ENCODE assay signal across 9 cellular contexts in the genomic region with DNA sequence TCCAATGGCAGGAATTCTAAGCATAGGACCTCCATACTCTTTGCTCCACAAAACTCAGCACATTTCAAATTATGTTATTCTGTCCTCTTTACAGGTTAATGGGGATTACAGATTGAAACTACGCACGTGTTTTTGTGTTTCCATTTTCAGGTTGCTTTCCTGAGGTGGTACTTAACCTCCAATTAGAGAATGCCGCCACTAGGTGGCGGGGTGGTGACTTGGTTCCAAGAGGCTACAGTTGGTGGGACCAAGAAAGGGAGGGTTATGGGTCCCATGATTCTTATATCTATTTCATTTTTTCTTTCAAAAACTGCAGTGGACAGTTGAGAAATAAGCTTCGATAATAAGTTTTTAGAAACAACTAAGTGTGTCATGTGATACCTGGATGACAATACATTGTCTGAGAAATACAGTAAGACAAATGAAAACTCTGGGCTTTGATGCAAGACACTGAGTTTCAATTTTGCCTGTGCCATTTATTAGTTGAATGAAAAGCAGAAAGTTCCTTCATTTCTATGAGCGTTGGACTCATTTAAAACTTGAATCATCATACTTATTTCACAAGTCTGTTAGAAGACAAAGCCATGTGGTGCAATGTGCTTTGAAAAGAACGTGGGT.
DNase-seq lines count a peak whose midpoint lies in the region; ATAC-seq and TF ChIP-seq lines count a peak whose summit lies in the region.
"Had no signal": no experiment of that assay in that cellular context is flagged by ENCODE, and none has a peak within 500 bp of the region (broad histone marks: within the 10 kb centered on the region; RNA-seq: fewer than 3 reads in every experiment).

No MANE protein-coding gene starts in this region.

- DNase-seq in SW 1271 (lab: John Stamatoyannopoulos, UW) (peak; percentile 3 to 41), endodermal cell (peak; percentile 88), neural crest cell (ENCODE audit: low read depth, low spot score) (peak; percentile 46)
- DNase-seq in CD8-positive, alpha-beta memory T cell: no peak

- H3K27ac Mint-ChIP-seq in endodermal cell (no peak overlapping the region), neural crest cell (ENCODE audit: unreplicated experiment) (no peak overlapping the region)
- H3K27ac Mint-ChIP-seq in CD8-positive, alpha-beta memory T cell: no peak overlapping the region

- H3K27ac ChIP-seq in 22Rv1: no peak overlapping the region
- H3K27ac ChIP-seq in endodermal cell (ENCODE audit: low read depth, low read length): no peak overlapping the region
- no peak overlapping the region for H3K27ac ChIP-seq in CD8-positive, alpha-beta memory T cell (ENCODE audit: low read depth, low read length)
- H3K27ac ChIP-seq: tibial nerve had no signal

- H4K20me1 ChIP-seq in Loucy (ENCODE audit: insufficient read depth, low read length, poor library complexity, severe bottlenecking): no peaks in the 10 kb centered on the region

- H2AFZ ChIP-seq in Loucy (ENCODE audit: low read length): no peak overlapping the region

- no peaks in the 10 kb centered on the region for H3K4me1 ChIP-seq in Loucy (ENCODE audit: insufficient read depth, low read length, poor library complexity, severe bottlenecking)
- H3K4me1 ChIP-seq in endodermal cell (ENCODE audit: control insufficient read depth, insufficient read depth, low read length): no peaks in the 10 kb centered on the region
- no peaks in the 10 kb centered on the region for H3K4me1 ChIP-seq in CD8-positive, alpha-beta memory T cell (ENCODE audit: insufficient read depth, low read length)

- H3K9me3 Mint-ChIP-seq in endodermal cell (no peaks in the 10 kb centered on the region), neural crest cell (no peaks in the 10 kb centered on the region)
- peaks cover 0 to 13% (median 2%) of the 10 kb centered on the region in 5 donors for H3K9me3 Mint-ChIP-seq in CD8-positive, alpha-beta memory T cell

- TF ChIP-seq CTCF in 22Rv1 (IDR thresholded peaks at IDR 0.05) (peak; percentile 88), GM12875 (IDR thresholded peaks at IDR 0.05; ENCODE audit: borderline replicate concordance, insufficient read depth, low read depth, low read length) (peak; percentile 76), Loucy (conservative IDR thresholded peaks at IDR 0.05; ENCODE audit: low read length) (peak; percentile 90), endodermal cell (conservative IDR thresholded peaks at IDR 0.05) (peak; percentile 91), neural crest cell (conservative IDR thresholded peaks at IDR 0.05) (peak; percentile 84)

- no peaks in the 10 kb centered on the region for H3K36me3 Mint-ChIP-seq in endodermal cell (ENCODE audit: low read depth)
- no peaks in the 10 kb centered on the region for H3K36me3 Mint-ChIP-seq in neural crest cell (ENCODE audit: low read depth)
- H3K36me3 Mint-ChIP-seq in CD8-positive, alpha-beta memory T cell: no peaks in the 10 kb centered on the region

- POLR2A ChIA-PET in CD8-positive, alpha-beta memory T cell (lab: Charles Lee): no interaction called here

- CTCF ChIA-PET in CD8-positive, alpha-beta memory T cell (lab: Charles Lee): no interaction called here

- no peaks in the 10 kb centered on the region for H3F3A ChIP-seq in Loucy (ENCODE audit: low read depth)

- H3K9me3 ChIP-seq in Loucy (ENCODE audit: insufficient read depth, low read depth, low read length) (no peaks in the 10 kb centered on the region), endodermal cell (ENCODE audit: control insufficient read depth, low read length) (no peaks in the 10 kb centered on the region)
- H3K9me3 ChIP-seq in CD8-positive, alpha-beta memory T cell (ENCODE audit: low read length): no peaks in the 10 kb centered on the region
- H3K9me3 ChIP-seq: tibial nerve had no signal

- H3K36me3 ChIP-seq in Loucy (ENCODE audit: insufficient read depth, low read length) (no peaks in the 10 kb centered on the region), endodermal cell (ENCODE audit: control insufficient read depth, insufficient read depth, low read length) (no peaks in the 10 kb centered on the region)
- no peaks in the 10 kb centered on the region for H3K36me3 ChIP-seq in CD8-positive, alpha-beta memory T cell (ENCODE audit: insufficient read depth, low read length)
- H3K36me3 ChIP-seq: tibial nerve had no signal

- no peak overlapping the region for H3K4me3 Mint-ChIP-seq in endodermal cell
- no peak overlapping the region for H3K4me3 Mint-ChIP-seq in neural crest cell
- peak overlapping the region in 1 of 7 donors; percentile 23 for H3K4me3 Mint-ChIP-seq in CD8-positive, alpha-beta memory T cell

- peak; percentile 95 for ATAC-seq in HG02571 (IDR thresholded peaks at IDR 0.05; ENCODE audit: unreplicated experiment)

- no peak overlapping the region for H3K4me2 ChIP-seq in Loucy (ENCODE audit: low read depth, low read length, poor library complexity, severe bottlenecking)

- WGBS in endodermal cell (ENCODE audit: insufficient coverage in 1 of 2, insufficient read length in 1 of 2), 2 experiments: 48 to 52% methylated on average over 4 to 7 of the region's 7 CpGs

- no peak overlapping the region for H3K9ac ChIP-seq in Loucy (ENCODE audit: low read depth, low read length, poor library complexity, severe bottlenecking)
- no peak overlapping the region for H3K9ac ChIP-seq in endodermal cell (ENCODE audit: extremely low read depth, low read length, poor library complexity, severe bottlenecking)

- H3K4me1 Mint-ChIP-seq in endodermal cell: peaks cover 14% of the 10 kb centered on the region
- peaks cover 4% of the 10 kb centered on the region for H3K4me1 Mint-ChIP-seq in neural crest cell
- H3K4me1 Mint-ChIP-seq in CD8-positive, alpha-beta memory T cell: no peaks in the 10 kb centered on the region

- no peaks in the 10 kb centered on the region for H3K79me2 ChIP-seq in Loucy (ENCODE audit: insufficient read depth, low read length)

- H3K27me3 ChIP-seq in Loucy (ENCODE audit: insufficient read depth, low read length, poor library complexity, severe bottlenecking): no peaks in the 10 kb centered on the region
- H3K27me3 ChIP-seq in endodermal cell (ENCODE audit: control insufficient read depth, insufficient read depth, low read length, poor library complexity, severe bottlenecking): no peaks in the 10 kb centered on the region
- H3K27me3 ChIP-seq in CD8-positive, alpha-beta memory T cell (ENCODE audit: insufficient read depth, low read length, poor library complexity, severe bottlenecking): no peaks in the 10 kb centered on the region
- H3K27me3 ChIP-seq: tibial nerve had no signal

- H3K27me3 Mint-ChIP-seq in endodermal cell (ENCODE audit: insufficient read depth) (no peaks in the 10 kb centered on the region), neural crest cell (ENCODE audit: low read depth) (no peaks in the 10 kb centered on the region)
- H3K27me3 Mint-ChIP-seq in CD8-positive, alpha-beta memory T cell: no peaks in the 10 kb centered on the region

- no peaks in the 10 kb centered on the region for H3K9me2 ChIP-seq in Loucy (replicated peaks; ENCODE audit: low read depth, low read length)

- H3K4me3 ChIP-seq in GM12875 (ENCODE audit: low read depth, low read length) (no peak overlapping the region), Loucy (ENCODE audit: low read length, poor library complexity, severe bottlenecking) (no peak overlapping the region), endodermal cell (ENCODE audit: low read length) (no peak overlapping the region)
- no peak overlapping the region for H3K4me3 ChIP-seq in CD8-positive, alpha-beta memory T cell (ENCODE audit: low read length)
- H3K4me3 ChIP-seq: tibial nerve had no signal

Comparison
In these comparisons a context has a peak if more than half of its experiments do, and no peak if none do; other contexts are left out.
1. DNase-seq: peak in SW 1271 (2 of 2), endodermal cell (single experiment) and neural crest cell (single experiment); none in CD8-positive, alpha-beta memory T cell (0 of 5).
2. Peak in every context shown above with its lines, with median percentiles within 50 percentile points of each other: CTCF ChIP-seq.